In the genomic region with DNA sequence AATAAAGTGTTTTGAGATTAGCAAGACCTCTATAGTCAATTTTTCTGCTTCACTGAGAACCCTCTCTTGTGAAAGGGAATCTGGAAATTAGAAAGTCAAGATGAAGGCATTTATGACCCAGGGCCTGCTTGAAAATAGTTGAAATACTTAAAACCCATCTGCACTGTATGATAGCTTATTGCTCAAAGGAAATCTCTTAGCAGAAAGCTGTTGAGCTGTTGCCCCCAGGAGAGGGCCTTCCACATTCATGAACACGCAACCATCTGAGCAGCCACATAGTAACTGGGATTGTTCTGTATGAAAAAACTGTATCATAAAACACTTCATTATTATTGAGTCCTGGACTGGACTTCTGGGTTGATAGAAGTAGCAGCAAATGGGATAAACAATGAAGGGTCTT, we compare ENCODE assay signal across 16 cellular contexts.
DNase-seq lines count a peak whose midpoint lies in the region; ATAC-seq and TF ChIP-seq lines count a peak whose summit lies in the region.
"Had no signal": no experiment of that assay in that cellular context is flagged by ENCODE, and none has a peak within 500 bp of the region (broad histone marks: within the 10 kb centered on the region; RNA-seq: fewer than 3 reads in every experiment).

No MANE protein-coding gene starts in this region.

- H3K14ac ChIP-seq in IMR-90 (replicated peaks; ENCODE audit: low read depth, low read length), result no peak overlapping the region
- H3K14ac ChIP-seq in mesenchymal stem cell (ENCODE audit: low read length in 2 of 2), result no peak overlapping the region

- dilution Hi-C loops in IMR-90 (cut with HindIII; ENCODE audit: low sequenced_read_pairs, unreplicated experiment), result no loop called here

- H2BK15ac ChIP-seq in IMR-90 (ENCODE audit: low read depth, low read length) (peak overlapping the region; percentile 47; the same call in 1 of the 3 replicates), mesenchymal stem cell (ENCODE audit: low read depth, poor library complexity, severe bottlenecking) (no peak overlapping the region)

- POLR2A ChIA-PET in IMR-90 (lab: Charles Lee; ENCODE audit: unreplicated experiment), result no interaction called here

- CTCF ChIA-PET in IMR-90 (lab: Yijun Ruan, JAX), result interaction anchor here (0.9 kb wide), 1 partner anchor 28 kb away, joined by 3 read pairs; no protein-coding TSS in a partner anchor

- TF ChIP-seq RAD21 in IMR-90 (IDR thresholded peaks at IDR 0.05; ENCODE audit: low read length), result no peak

- H3K4ac ChIP-seq in IMR-90 (ENCODE audit: low read depth, low read length) (no peak overlapping the region), mesenchymal stem cell (ENCODE audit: low read depth in 1 of 2, low read length in 2 of 2) (no peak overlapping the region)

- H4K5ac ChIP-seq in IMR-90 (ENCODE audit: low read depth, low read length), result no peak overlapping the region

- WGBS in IMR-90 (ENCODE audit: extremely low coverage in 2 of 2, insufficient read length in 1 of 2), 2 experiments, result no CpG with 5 or more reads among the region's 1 CpG
- WGBS in mesenchymal stem cell, result no CpG with 5 or more reads among the region's 1 CpG
- 100% methylated on average over 1 of the region's 1 CpG for WGBS in thyroid gland, 2 donors

- H3K4me1 ChIP-seq in IMR-90 (ENCODE audit: control insufficient read depth, insufficient read depth, low read length), result peaks cover 10% of the 10 kb centered on the region
- peaks cover 5% of the 10 kb centered on the region for H3K4me1 ChIP-seq in mesenchymal stem cell (ENCODE audit: control insufficient read depth, insufficient read depth, low read depth, low read length)
- H3K4me1 ChIP-seq in breast epithelium, result no peaks in the 10 kb centered on the region
- H3K4me1 ChIP-seq in thyroid gland, result no peaks in the 10 kb centered on the region

- H2BK20ac ChIP-seq in IMR-90 (ENCODE audit: low read depth, low read length), result no peak overlapping the region; the same call in 1 of the 2 replicates

- H3K4me2 ChIP-seq in IMR-90 (ENCODE audit: low read depth, low read length), result no peak overlapping the region
- no peak overlapping the region for H3K4me2 ChIP-seq in mesenchymal stem cell (ENCODE audit: low read length, poor library complexity, severe bottlenecking)
- H3K4me2 ChIP-seq: BLaER1 treated with 17β-estradiol and CSF1 and Interleukin-3, amounts not matched to agents 10 nM and 100 nM had no signal

- peak overlapping the region; percentile 67; the same call in 1 of the 2 replicates for H2AK5ac ChIP-seq in IMR-90 (ENCODE audit: low read depth, low read length)
- no peak overlapping the region for H2AK5ac ChIP-seq in mesenchymal stem cell (ENCODE audit: low read length, severe bottlenecking)

- H3K23ac ChIP-seq in IMR-90 (ENCODE audit: low read depth, low read length) (no peak overlapping the region), mesenchymal stem cell (ENCODE audit: low read length in 2 of 2) (no peak overlapping the region)

- H3K79me1 ChIP-seq in IMR-90 (ENCODE audit: low read depth in 1 of 2, low read length in 2 of 2) (peaks cover 0 to 7% of the 10 kb centered on the region in 2 experiments; a peak in 1 of 4 replicates), mesenchymal stem cell (replicated peaks; ENCODE audit: low read length, poor library complexity, severe bottlenecking) (no peaks in the 10 kb centered on the region)

- H2BK120ac ChIP-seq in IMR-90 (ENCODE audit: low read depth, low read length), result 0 out of 2 replicates have a peak overlapping the region, but pooled peaks have one; percentile 12
- no peak overlapping the region for H2BK120ac ChIP-seq in mesenchymal stem cell (ENCODE audit: low read depth, low read length)

- in situ Hi-C loops in IMR-90 (cut with MboI; ENCODE audit: low sequenced_read_pairs), result no loop called here

- H3K9me3 ChIP-seq in IMR-90 (ENCODE audit: control insufficient read depth, insufficient read depth, low read length), result no peaks in the 10 kb centered on the region
- no peaks in the 10 kb centered on the region for H3K9me3 ChIP-seq in mesenchymal stem cell (ENCODE audit: control insufficient read depth, low read length)
- H3K9me3 ChIP-seq in breast epithelium, result no peaks in the 10 kb centered on the region
- H3K9me3 ChIP-seq in thyroid gland, result no peaks in the 10 kb centered on the region

- no peak for TF ChIP-seq CTCF in IMR-90 (conservative IDR thresholded peaks at IDR 0.05; ENCODE audit: low read depth, low read length)
- no peak for TF ChIP-seq CTCF in breast epithelium (IDR thresholded peaks at IDR 0.05)
- no peak for TF ChIP-seq CTCF in thyroid gland (IDR thresholded peaks at IDR 0.05)

- H3K9ac ChIP-seq in IMR-90 (ENCODE audit: low read depth, low read length) (no peak overlapping the region), mesenchymal stem cell (ENCODE audit: low read length) (peak overlapping the region; percentile 81)
- H3K9ac ChIP-seq: BLaER1 treated with 17β-estradiol and CSF1 and Interleukin-3, amounts not matched to agents 10 nM and 100 nM had no signal

- H4K91ac ChIP-seq in IMR-90 (ENCODE audit: insufficient read depth, low read depth, low read length) (0 out of 2 replicates have a peak overlapping the region, but pooled peaks have one; percentile 21), mesenchymal stem cell (ENCODE audit: low read length) (no peak overlapping the region)

- H4K8ac ChIP-seq in IMR-90 (ENCODE audit: low read depth in 2 of 2, low read length in 2 of 2) (no peak overlapping the region), mesenchymal stem cell (ENCODE audit: low read length) (no peak overlapping the region)

- intact Hi-C loops in IMR-90 (cut with micrococcal nuclease) (no loop called here), breast epithelium (cut with DNase I; ENCODE audit: low total_unique reads) (no loop called here), thyroid gland (cut with DNase I) (no loop called here)

- H3K9me1 ChIP-seq in IMR-90 (ENCODE audit: insufficient read depth, low read length), result peaks cover 2% of the 10 kb centered on the region; the same call in 1 of the 2 replicates

- DNase-seq in IMR-90 (no peak), epidermal melanocyte (ENCODE audit: insufficient read length, low spot score) (peak; percentile 42), mesenchymal stem cell (no peak), breast epithelium (ENCODE audit: low spot score in 2 of 2) (no peak), UCSD-AML1 (lab: John Stamatoyannopoulos, UW; ENCODE audit: unreplicated experiment) (no peak), NCI-H1436 (lab: John Stamatoyannopoulos, UW) (no peak), thyroid gland (no peak)
- DNase-seq: CD8-positive, alpha-beta memory T cell; DND-41; GDM1; KBM-7; NCI-H146; NCI-H2081 treated with DMSO at 0.1 percent for 48 hours; NCI-H510A treated with DMSO at 0.1 percent for 48 hours; NCI-H82 had no signal

- no TSS peak for BruUV-seq in IMR-90 (replicated peaks; lab: Mats Ljungman, UMichigan)

- no peak overlapping the region for H2BK12ac ChIP-seq in mesenchymal stem cell (ENCODE audit: low read length in 2 of 2)

- TF ChIP-seq POLR2A in IMR-90 (IDR thresholded peaks at IDR 0.05; ENCODE audit: low read depth, low read length) (no peak), breast epithelium (IDR thresholded peaks at IDR 0.05) (no peak), thyroid gland (IDR thresholded peaks at IDR 0.05) (no peak)

- H3K27me3 ChIP-seq in IMR-90 (ENCODE audit: control insufficient read depth, insufficient read depth, low read length) (no peaks in the 10 kb centered on the region), mesenchymal stem cell (ENCODE audit: control insufficient read depth in 1 of 2, insufficient read depth in 1 of 2, low read length in 2 of 2) (no peaks in the 10 kb centered on the region), breast epithelium (no peaks in the 10 kb centered on the region), thyroid gland (no peaks in the 10 kb centered on the region)
- H3K27me3 ChIP-seq: BLaER1 treated with 17β-estradiol and CSF1 and Interleukin-3, amounts not matched to agents 10 nM and 100 nM had no signal

- no peak overlapping the region for H2AK9ac ChIP-seq in IMR-90 (replicated peaks; ENCODE audit: low read depth, low read length, poor library complexity)

- H3K18ac ChIP-seq in IMR-90 (ENCODE audit: low read depth, low read length) (no peak overlapping the region; the same call in 1 of the 2 replicates), mesenchymal stem cell (ENCODE audit: low read depth in 1 of 2, low read length in 2 of 2) (no peak overlapping the region)

- H2AFZ ChIP-seq in IMR-90 (replicated peaks; ENCODE audit: low read length, poor library complexity), result no peak overlapping the region
- no peak overlapping the region for H2AFZ ChIP-seq in mesenchymal stem cell (ENCODE audit: low read depth, low read length)

- no peak overlapping the region for H3K4me3 ChIP-seq in IMR-90 (ENCODE audit: insufficient read depth, low read depth, low read length)
- peak overlapping the region in 1 of 2 experiments; percentile 39 for H3K4me3 ChIP-seq in mesenchymal stem cell (ENCODE audit: insufficient read depth in 1 of 2, low read depth in 1 of 2, low read length in 2 of 2)
- H3K4me3 ChIP-seq in breast epithelium, result no peak overlapping the region
- no peak overlapping the region for H3K4me3 ChIP-seq in thyroid gland (replicated peaks in 1 of 3)
- H3K4me3 ChIP-seq: BLaER1 treated with 17β-estradiol and CSF1 and Interleukin-3, amounts not matched to agents 10 nM and 100 nM had no signal

- H3K36me3 ChIP-seq in IMR-90 (ENCODE audit: control insufficient read depth, insufficient read depth, low read length) (no peaks in the 10 kb centered on the region), mesenchymal stem cell (ENCODE audit: control insufficient read depth in 1 of 2, insufficient read depth in 2 of 2, low read depth in 1 of 2, low read length in 2 of 2) (no peaks in the 10 kb centered on the region), breast epithelium (no peaks in the 10 kb centered on the region), thyroid gland (no peaks in the 10 kb centered on the region)
- H3K36me3 ChIP-seq: BLaER1 treated with 17β-estradiol and CSF1 and Interleukin-3, amounts not matched to agents 10 nM and 100 nM had no signal

- no peak for ATAC-seq in IMR-90 (ENCODE audit: low read depth)

- H3K56ac ChIP-seq in IMR-90 (ENCODE audit: extremely low read depth, insufficient read depth, low read length), result no peak overlapping the region

- H2BK5ac ChIP-seq in IMR-90 (ENCODE audit: low read depth, low read length, poor library complexity, severe bottlenecking) (no peak overlapping the region), mesenchymal stem cell (ENCODE audit: low read depth, low read length, poor library complexity, severe bottlenecking) (no peak overlapping the region)

- H4K20me1 ChIP-seq in IMR-90 (ENCODE audit: insufficient read depth, low read length), result no peaks in the 10 kb centered on the region
- H4K20me1 ChIP-seq: BLaER1 treated with 17β-estradiol and CSF1 and Interleukin-3, amounts not matched to agents 10 nM and 100 nM had no signal

- H3K27ac ChIP-seq in IMR-90 (ENCODE audit: insufficient read depth, low read length) (no peak overlapping the region), mesenchymal stem cell (ENCODE audit: low read length, poor library complexity, severe bottlenecking) (no peak overlapping the region), breast epithelium (no peak overlapping the region), thyroid gland (no peak overlapping the region)
- H3K27ac ChIP-seq: BLaER1 treated with 17β-estradiol and CSF1 and Interleukin-3, amounts not matched to agents 10 nM and 100 nM had no signal

TF ChIP-seq in IMR-90, 13 proteins besides CTCF, POLR2A, EP300 and RAD21 (continues in another document):
- no peak for TF ChIP-seq MXI1 (IDR thresholded peaks at IDR 0.05; ENCODE audit: borderline replicate concordance, low read depth, low read length)
